8 cellular contexts compared by ENCODE assay signal in genomic region chr1:223887724-223888428, GRCh38. TPM values are rescaled to one million over a fixed set of nuclear protein-coding genes. Genes with fewer than 3 reads are reported as not detected.
DNase-seq lines count a peak whose midpoint lies in the region; ATAC-seq and TF ChIP-seq lines count a peak whose summit lies in the region.

No MANE protein-coding gene starts in this region.

- ATAC-seq in HG02588 (IDR thresholded peaks at IDR 0.05; ENCODE audit: unreplicated experiment) = no peak
- no peak for ATAC-seq in HG02623 (IDR thresholded peaks at IDR 0.05; ENCODE audit: unreplicated experiment)

- DNase-seq in DMS153 treated with DMSO at 0.1 percent for 48 hours (lab: John Stamatoyannopoulos, UW; ENCODE audit: unreplicated experiment) (peak; percentile 77), NCI-H2029 (lab: John Stamatoyannopoulos, UW) (peak; percentile 1), dermis microvascular lymphatic vessel endothelial cell (ENCODE audit: low read depth in 2 of 2) (peak; percentile 90 to 95), non-pigmented ciliary epithelial cell (ENCODE audit: low read depth) (peak; percentile 98), GM10266 (ENCODE audit: extremely low spot score) (no peak), amygdala (lab: John Stamatoyannopoulos, UW) (no peak)

- TF ChIP-seq CTCF in GM10266 (IDR thresholded peaks at IDR 0.05; ENCODE audit: control insufficient read depth, insufficient read depth, low read depth, missing control alignments) = no peak

RNA-seq across cellular contexts. Expression of gene TP53BP2, which starts 42.1 kb away (rescaled TPM):
- total RNA-seq in dermis microvascular lymphatic vessel endothelial cell = 12.8 and 26.7 TPM in 2 replicates

Comparison
In these comparisons a context has a peak if more than half of its experiments do, and no peak if none do; other contexts are left out.
1. DNase-seq: peak in DMS153 treated with DMSO at 0.1 percent for 48 hours (single experiment), NCI-H2029 (single experiment), dermis microvascular lymphatic vessel endothelial cell (2 of 2) and non-pigmented ciliary epithelial cell (single experiment); none in GM10266 (single experiment) and amygdala (0 of 56).